In genomic region chr1:216601427-216601751, GRCh38 we compare ENCODE assay signal across 8 cellular contexts.
DNase-seq lines count a peak whose midpoint lies in the region; ATAC-seq and TF ChIP-seq lines count a peak whose summit lies in the region.

No MANE protein-coding gene starts in this region.

- TF ChIP-seq CTCF in heart right ventricle (IDR thresholded peaks at IDR 0.05) (peak in 1 of 9 donors; percentile 1), cardiac fibroblast (IDR thresholded peaks at IDR 0.05; ENCODE audit: low read depth, low read length) (no peak)

- ATAC-seq in heart right ventricle: no peak
- no peak for ATAC-seq in GM21381 (IDR thresholded peaks at IDR 0.05; ENCODE audit: unreplicated experiment)

- H3K4me1 ChIP-seq in heart right ventricle (peaks cover 0 to 29% (median 7%) of the 10 kb centered on the region in 9 donors), mesodermal cell (ENCODE audit: control insufficient read depth, insufficient read depth, low read length, poor library complexity, severe bottlenecking) (peaks cover 6% of the 10 kb centered on the region), urinary bladder (ENCODE audit: insufficient read depth) (no peaks in the 10 kb centered on the region)

- H3K27ac ChIP-seq in heart right ventricle (peak overlapping the region; percentile 87 to 98 (median 96)), mesodermal cell (ENCODE audit: low read depth, low read length, severe bottlenecking) (peak overlapping the region; percentile 95), urinary bladder (ENCODE audit: low read depth) (peak overlapping the region; percentile 97)

- H3K36me3 ChIP-seq in heart right ventricle: no peaks in the 10 kb centered on the region
- no peaks in the 10 kb centered on the region for H3K36me3 ChIP-seq in mesodermal cell (ENCODE audit: control insufficient read depth, insufficient read depth, low read length)
- H3K36me3 ChIP-seq in urinary bladder (ENCODE audit: insufficient read depth): no peaks in the 10 kb centered on the region

- intact Hi-C loops in heart right ventricle (cut with DNase I) (loop anchor here in 4 of 10 donors (5.0 to 10.0 kb wide), 4 partner anchors 86 to 123 kb away; partner anchors contain the start of gene ESRRG (in 2 of the 4)), cardiac septum (cut with DNase I) (loop anchor here (1.0 to 10.0 kb wide), 3 partner anchors 25 to 483 kb away; partner anchors contain the start of gene ESRRG)

- H3K27me3 ChIP-seq in heart right ventricle: peaks cover 0 to 7% (median 0%) of the 10 kb centered on the region in 7 donors

- WGBS in heart right ventricle, 2 donors: 15 to 16% methylated on average over 7 of the region's 7 CpGs
- WGBS in mesodermal cell (ENCODE audit: insufficient coverage in 2 of 2), 2 experiments: 15 to 40% methylated on average over 5 to 6 of the region's 7 CpGs
- WGBS in urinary bladder: 7% methylated on average over 7 of the region's 7 CpGs

- H3K9me3 ChIP-seq in heart right ventricle (no peaks in the 10 kb centered on the region), mesodermal cell (ENCODE audit: control insufficient read depth, low read length) (no peaks in the 10 kb centered on the region)

- no peak for DNase-seq in heart right ventricle
- no peak for DNase-seq in cardiac septum (ENCODE audit: low spot score)
- DNase-seq in cardiac fibroblast (ENCODE audit: low read depth in 2 of 2): no peak
- DNase-seq in ureter (ENCODE audit: low spot score): no peak
- DNase-seq in cerebellum (ENCODE audit: low spot score): no peak

- peak overlapping the region; percentile 45 to 78 (median 66) for H3K4me3 ChIP-seq in heart right ventricle
- H3K4me3 ChIP-seq in cardiac fibroblast (replicated peaks in 1 of 2; ENCODE audit: low read depth in 2 of 2, low read length in 2 of 2): peak overlapping the region; percentile 56 to 61
- H3K4me3 ChIP-seq in mesodermal cell (ENCODE audit: extremely low read depth, insufficient read depth, low read length, poor library complexity, severe bottlenecking): peak overlapping the region; percentile 48
- H3K4me3 ChIP-seq in urinary bladder (ENCODE audit: low read depth, low read length): peak overlapping the region; percentile 63
